ENCODE assay signal across 11 cellular contexts in the genomic region with DNA sequence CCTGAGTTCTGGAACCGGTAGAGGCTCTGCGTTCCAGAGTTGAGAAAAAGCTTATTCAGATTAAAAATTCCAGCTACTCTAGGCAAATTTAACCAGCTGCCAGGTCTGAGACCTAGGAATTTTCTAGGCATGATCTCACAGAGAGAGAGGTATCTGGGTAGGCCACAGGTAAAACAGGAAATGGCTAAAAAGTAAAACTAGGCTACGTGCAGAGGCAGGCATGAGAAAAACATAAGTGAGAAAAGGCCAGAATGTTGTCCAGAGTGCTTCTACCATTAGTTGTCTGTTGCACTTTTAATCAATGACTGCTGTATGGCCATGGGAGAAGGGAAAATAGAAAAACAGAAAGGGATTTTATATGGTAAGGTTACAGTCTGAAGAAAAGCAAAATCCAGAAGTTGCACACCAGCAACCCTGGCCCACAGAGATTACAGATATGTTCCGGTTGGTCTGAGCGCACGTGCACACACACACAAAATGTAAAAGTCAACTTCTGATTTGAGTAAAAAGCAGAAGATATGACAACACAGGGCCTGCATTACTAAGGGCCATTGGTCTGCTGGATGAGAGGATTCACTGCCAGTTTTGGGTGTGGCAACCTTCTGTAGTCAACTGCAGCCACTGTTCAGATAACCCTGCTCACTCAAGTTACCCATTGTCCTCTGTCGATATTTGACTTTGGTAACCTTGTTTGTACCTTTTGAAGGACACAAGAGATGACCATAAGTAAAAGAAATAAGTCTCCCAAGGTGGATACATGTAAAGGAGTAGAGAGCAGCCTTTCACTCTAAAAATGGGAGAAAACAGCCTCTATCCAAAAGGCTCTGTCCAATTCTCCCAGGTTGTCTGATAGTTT.
DNase-seq lines count a peak whose midpoint lies in the region; ATAC-seq, FAIRE-seq and TF ChIP-seq lines count a peak whose summit lies in the region.
"Had no signal": no experiment of that assay in that cellular context is flagged by ENCODE, and none has a peak within 500 bp of the region (broad histone marks: within the 10 kb centered on the region; RNA-seq: fewer than 3 reads in every experiment).

No MANE protein-coding gene starts in this region.

- no peaks in the 10 kb centered on the region for H3K27me3 ChIP-seq in GM23338 (ENCODE audit: insufficient read depth)
- H3K27me3 ChIP-seq: esophagus squamous epithelium had no signal

- H3K4me1 ChIP-seq in GM23338 (ENCODE audit: insufficient read depth), result peaks cover 2% of the 10 kb centered on the region; the same call in 1 of the 2 replicates
- H3K4me1 ChIP-seq: esophagus squamous epithelium had no signal

- H3K36me3 ChIP-seq in GM23338 (ENCODE audit: insufficient read depth), result no peaks in the 10 kb centered on the region
- H3K36me3 ChIP-seq: esophagus squamous epithelium had no signal

- no peak overlapping the region for H3K4me3 ChIP-seq in GM23338
- H3K4me3 ChIP-seq: esophagus squamous epithelium had no signal

- H3K4me2 ChIP-seq in GM23338, result no peak overlapping the region

- H3K4me1 Mint-ChIP-seq in GM23338 (peaks cover 5% of the 10 kb centered on the region; the same call in 2 of the 3 replicates), mesothelial cell of epicardium (peaks cover 4% of the 10 kb centered on the region)
- H3K4me1 Mint-ChIP-seq in stimulated activated effector memory CD8-positive, alpha-beta T cell treated with anti-CD3 and anti-CD28 coated beads, Interleukin-12 subunit alpha, Interleukin-12 subunit beta, amount 100 ng/mL, for 72 hours, result no peaks in the 10 kb centered on the region
- H3K4me1 Mint-ChIP-seq in activated CD4-positive, alpha-beta T cell treated with anti-CD3 and anti-CD28 coated beads for 36 hours, result no peaks in the 10 kb centered on the region
- H3K4me1 Mint-ChIP-seq: central memory CD8-positive, alpha-beta T cell had no signal

- DNase-seq in GM23338 (ENCODE audit: low spot score) (no peak), D721Med (ENCODE audit: insufficient read length, low spot score) (no peak), mesothelial cell of epicardium (ENCODE audit: low spot score in 2 of 2, unreplicated experiment in 2 of 2) (no peak)
- DNase-seq in stimulated activated effector memory CD8-positive, alpha-beta T cell treated with anti-CD3 and anti-CD28 coated beads, Interleukin-12 subunit alpha, Interleukin-12 subunit beta, amount 100 ng/mL, for 72 hours (ENCODE audit: low spot score in 2 of 2), result no peak
- no peak for DNase-seq in activated CD4-positive, alpha-beta T cell treated with anti-CD3 and anti-CD28 coated beads for 36 hours
- DNase-seq: esophagus squamous epithelium, naive B cell, NCI-H1105 treated with DMSO at 0.1 percent for 48 hours had no signal

- H4K20me1 ChIP-seq in GM23338 (replicated peaks; ENCODE audit: insufficient read depth), result no peaks in the 10 kb centered on the region

- no peak for FAIRE-seq in D721Med (lab: Jason Lieb, UNC)

- H3K27me3 Mint-ChIP-seq in GM23338 (ENCODE audit: insufficient read depth, low read depth, poor library complexity) (no peaks in the 10 kb centered on the region), mesothelial cell of epicardium (ENCODE audit: low read depth) (no peaks in the 10 kb centered on the region)
- H3K27me3 Mint-ChIP-seq in activated CD4-positive, alpha-beta T cell treated with anti-CD3 and anti-CD28 coated beads for 36 hours, result no peaks in the 10 kb centered on the region
- H3K27me3 Mint-ChIP-seq: central memory CD8-positive, alpha-beta T cell had no signal

- POLR2A ChIA-PET in activated CD4-positive, alpha-beta T cell treated with anti-CD3 and anti-CD28 coated beads for 36 hours (lab: Charles Lee), result no interaction called here

- ATAC-seq in GM19025 (IDR thresholded peaks at IDR 0.05; ENCODE audit: low read depth, unreplicated experiment), result peak; percentile 49
- no peak for ATAC-seq in GM23338
- ATAC-seq in HG03139 (IDR thresholded peaks at IDR 0.05; ENCODE audit: unreplicated experiment), result peak; percentile 51
- ATAC-seq in stimulated activated effector memory CD8-positive, alpha-beta T cell treated with anti-CD3 and anti-CD28 coated beads, Interleukin-12 subunit alpha, Interleukin-12 subunit beta, amount 100 ng/mL, for 72 hours, result peak; percentile 8
- no peak for ATAC-seq in activated CD4-positive, alpha-beta T cell treated with anti-CD3 and anti-CD28 coated beads for 36 hours

- H3K27ac Mint-ChIP-seq in GM23338 (no peak overlapping the region), mesothelial cell of epicardium (no peak overlapping the region)
- H3K27ac Mint-ChIP-seq in stimulated activated effector memory CD8-positive, alpha-beta T cell treated with anti-CD3 and anti-CD28 coated beads, Interleukin-12 subunit alpha, Interleukin-12 subunit beta, amount 100 ng/mL, for 72 hours, result no peak overlapping the region
- no peak overlapping the region for H3K27ac Mint-ChIP-seq in activated CD4-positive, alpha-beta T cell treated with anti-CD3 and anti-CD28 coated beads for 36 hours

- H3K9me3 Mint-ChIP-seq in GM23338 (peaks cover 6% of the 10 kb centered on the region; the same call in 2 of the 3 replicates), mesothelial cell of epicardium (peaks cover 27% of the 10 kb centered on the region)
- peaks cover 17% of the 10 kb centered on the region for H3K9me3 Mint-ChIP-seq in stimulated activated effector memory CD8-positive, alpha-beta T cell treated with anti-CD3 and anti-CD28 coated beads, Interleukin-12 subunit alpha, Interleukin-12 subunit beta, amount 100 ng/mL, for 72 hours
- peaks cover 2% of the 10 kb centered on the region for H3K9me3 Mint-ChIP-seq in activated CD4-positive, alpha-beta T cell treated with anti-CD3 and anti-CD28 coated beads for 36 hours (ENCODE audit: low read depth)

- no peaks in the 10 kb centered on the region for H3K79me2 ChIP-seq in GM23338 (replicated peaks; ENCODE audit: insufficient read depth)

- H3F3A ChIP-seq in GM23338 (replicated peaks; ENCODE audit: low read depth), result no peaks in the 10 kb centered on the region

- peaks cover 8% of the 10 kb centered on the region; the same call in 1 of the 2 replicates for H3K9me2 ChIP-seq in GM23338 (ENCODE audit: insufficient read depth)

- no peaks in the 10 kb centered on the region for H3K36me3 Mint-ChIP-seq in GM23338 (ENCODE audit: low read depth)
- H3K36me3 Mint-ChIP-seq in stimulated activated effector memory CD8-positive, alpha-beta T cell treated with anti-CD3 and anti-CD28 coated beads, Interleukin-12 subunit alpha, Interleukin-12 subunit beta, amount 100 ng/mL, for 72 hours, result no peaks in the 10 kb centered on the region
- no peaks in the 10 kb centered on the region for H3K36me3 Mint-ChIP-seq in activated CD4-positive, alpha-beta T cell treated with anti-CD3 and anti-CD28 coated beads for 36 hours (ENCODE audit: low read depth)
- no peaks in the 10 kb centered on the region for H3K36me3 Mint-ChIP-seq in mesothelial cell of epicardium
- H3K36me3 Mint-ChIP-seq: naive B cell had no signal

- no peak overlapping the region for H3K27ac ChIP-seq in GM23338 (ENCODE audit: low read depth)
- H3K27ac ChIP-seq: esophagus squamous epithelium had no signal

- CTCF ChIA-PET in activated CD4-positive, alpha-beta T cell treated with anti-CD3 and anti-CD28 coated beads for 36 hours (lab: Charles Lee), result interaction anchor here (0.6 kb wide), 1 partner anchor 1702 kb away, joined by 3 read pairs; no protein-coding TSS in a partner anchor

- intact Hi-C loops in activated CD4-positive, alpha-beta T cell treated with anti-CD3 and anti-CD28 coated beads for 36 hours (cut with DNase I, micrococcal nuclease), result no loop called here

- no peak for TF ChIP-seq CTCF in GM23338 (conservative IDR thresholded peaks at IDR 0.05; ENCODE audit: low read depth in 2 of 2)
- TF ChIP-seq CTCF in D721Med (IDR thresholded peaks at IDR 0.05; ENCODE audit: insufficient read depth, missing control alignments), result no peak
- TF ChIP-seq CTCF in mesothelial cell of epicardium (IDR thresholded peaks at IDR 0.05; ENCODE audit: unreplicated experiment), result no peak

- H3K4me3 Mint-ChIP-seq in GM23338, result no peak overlapping the region
- no peak overlapping the region for H3K4me3 Mint-ChIP-seq in stimulated activated effector memory CD8-positive, alpha-beta T cell treated with anti-CD3 and anti-CD28 coated beads, Interleukin-12 subunit alpha, Interleukin-12 subunit beta, amount 100 ng/mL, for 72 hours
- no peak overlapping the region for H3K4me3 Mint-ChIP-seq in activated CD4-positive, alpha-beta T cell treated with anti-CD3 and anti-CD28 coated beads for 36 hours
- no peak overlapping the region for H3K4me3 Mint-ChIP-seq in mesothelial cell of epicardium
- H3K4me3 Mint-ChIP-seq: central memory CD8-positive, alpha-beta T cell; naive B cell had no signal

- H2AFZ ChIP-seq in GM23338, result 0 out of 2 replicates have a peak overlapping the region, but pooled peaks have one; percentile 32

TF ChIP-seq in GM23338, 12 proteins besides CTCF, POLR2A, EP300 and RAD21:
- TF ChIP-seq, protein P1, sequence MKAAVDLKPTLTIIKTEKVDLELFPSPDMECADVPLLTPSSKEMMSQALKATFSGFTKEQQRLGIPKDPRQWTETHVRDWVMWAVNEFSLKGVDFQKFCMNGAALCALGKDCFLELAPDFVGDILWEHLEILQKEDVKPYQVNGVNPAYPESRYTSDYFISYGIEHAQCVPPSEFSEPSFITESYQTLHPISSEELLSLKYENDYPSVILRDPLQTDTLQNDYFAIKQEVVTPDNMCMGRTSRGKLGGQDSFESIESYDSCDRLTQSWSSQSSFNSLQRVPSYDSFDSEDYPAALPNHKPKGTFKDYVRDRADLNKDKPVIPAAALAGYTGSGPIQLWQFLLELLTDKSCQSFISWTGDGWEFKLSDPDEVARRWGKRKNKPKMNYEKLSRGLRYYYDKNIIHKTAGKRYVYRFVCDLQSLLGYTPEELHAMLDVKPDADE (IDR thresholded peaks at IDR 0.05), result no peak

Comparison
In these comparisons a context has a peak if more than half of its experiments do, and no peak if none do; other contexts are left out.
1. ATAC-seq: peak in GM19025 (single experiment), HG03139 (single experiment) and stimulated activated effector memory CD8-positive, alpha-beta T cell treated with anti-CD3 and anti-CD28 coated beads, Interleukin-12 subunit alpha, Interleukin-12 subunit beta, amount 100 ng/mL, for 72 hours (single experiment); none in GM23338 (single experiment) and activated CD4-positive, alpha-beta T cell treated with anti-CD3 and anti-CD28 coated beads for 36 hours (single experiment).